In the genomic region with DNA sequence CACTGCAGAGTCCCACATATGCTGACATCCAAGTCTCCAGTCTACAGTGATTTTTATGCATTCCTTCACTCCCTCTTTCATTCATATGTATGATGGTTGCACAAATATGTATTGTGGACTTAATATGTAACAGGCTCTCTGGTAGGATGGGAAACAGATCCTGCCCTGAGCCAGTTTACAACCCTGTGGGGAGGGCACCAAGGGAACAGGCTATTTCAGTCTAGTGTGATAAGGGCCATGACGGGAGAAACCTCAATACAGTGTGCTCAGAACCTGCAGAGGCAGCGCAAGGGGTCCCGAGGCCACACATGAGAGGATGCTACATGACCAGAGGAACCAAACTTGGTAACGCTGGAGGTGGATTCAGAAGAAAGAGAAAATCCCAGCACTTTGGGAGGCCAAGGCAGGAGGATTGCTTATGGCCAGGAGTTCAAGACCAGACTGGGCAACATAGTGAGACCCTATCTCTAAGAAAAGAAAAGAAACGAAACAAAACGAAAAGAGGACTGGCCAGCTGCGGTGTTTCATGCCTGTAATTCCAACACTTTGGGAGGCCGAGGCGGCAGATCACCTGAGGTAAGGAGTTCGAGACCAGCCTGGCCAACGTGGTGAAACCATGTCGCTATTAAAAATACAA, we compare ENCODE assay signal across 17 cellular contexts.
DNase-seq lines count a peak whose midpoint lies in the region; ATAC-seq and TF ChIP-seq lines count a peak whose summit lies in the region.
"Had no signal": no experiment of that assay in that cellular context is flagged by ENCODE, and none has a peak within 500 bp of the region (broad histone marks: within the 10 kb centered on the region; RNA-seq: fewer than 3 reads in every experiment).

No MANE protein-coding gene starts in this region.

- H3K27ac ChIP-seq in sigmoid colon = no peak overlapping the region
- H3K27ac ChIP-seq: 22Rv1, A549 had no signal

- peak; percentile 48 for ATAC-seq in Right ventricle myocardium inferior
- no peak for ATAC-seq in left cardiac atrium
- ATAC-seq in left ventricle myocardium superior = peak; percentile 75
- ATAC-seq in WTC11 = no peak
- ATAC-seq: A549 had no signal

- DNase-seq in Right ventricle myocardium inferior (ENCODE audit: missing footprints) = no peak
- DNase-seq in left cardiac atrium = no peak
- DNase-seq in left ventricle myocardium superior = no peak
- no peak for DNase-seq in cardiac septum (ENCODE audit: low spot score)
- DNase-seq in WTC11 (ENCODE audit: low spot score) = no peak
- DNase-seq in sigmoid colon = peak; percentile 21
- no peak for DNase-seq in activated CD8-positive, alpha-beta memory T cell treated with anti-CD3 and anti-CD28 coated beads for 24 hours
- DNase-seq in NCI-H2171 treated with DMSO at 0.1 percent for 48 hours (lab: John Stamatoyannopoulos, UW) = no peak
- DNase-seq: AML-193; CD4-positive, alpha-beta memory T cell; DMS79 treated with DMSO at 0.1 percent for 48 hours; GF-D8; GOT3; H7 had no signal

- no peaks in the 10 kb centered on the region for H3K4me1 ChIP-seq in sigmoid colon
- H3K4me1 ChIP-seq: A549 had no signal

- no peak for TF ChIP-seq POLR2A in sigmoid colon (IDR thresholded peaks at IDR 0.05)

- peaks cover 7% of the 10 kb centered on the region for H3K4me1 Mint-ChIP-seq in WTC11

- no peaks in the 10 kb centered on the region for H3K27me3 ChIP-seq in sigmoid colon

- no peaks in the 10 kb centered on the region for H3K9me3 ChIP-seq in sigmoid colon
- H3K9me3 ChIP-seq: A549 had no signal

- H3K4me3 ChIP-seq in sigmoid colon = no peak overlapping the region
- H3K4me3 ChIP-seq: A549 had no signal

- H3K4me3 Mint-ChIP-seq in WTC11 = no peak overlapping the region
- H3K4me3 Mint-ChIP-seq: CD4-positive, alpha-beta memory T cell had no signal

- CTCF ChIA-PET in WTC11 (lab: Charles Lee) = no interaction called here

- H3K36me3 ChIP-seq in sigmoid colon = no peaks in the 10 kb centered on the region

- TF ChIP-seq EP300 in sigmoid colon (IDR thresholded peaks at IDR 0.05) = no peak

- intact Hi-C loops in Right ventricle myocardium inferior (cut with DNase I) (no loop called here), left cardiac atrium (cut with DNase I) (no loop called here), left ventricle myocardium superior (cut with micrococcal nuclease) (no loop called here), cardiac septum (cut with DNase I) (no loop called here), sigmoid colon (cut with DNase I) (no loop called here)

- H3K27me3 Mint-ChIP-seq in WTC11 (ENCODE audit: low read depth) = no peaks in the 10 kb centered on the region

- POLR2A ChIA-PET in WTC11 (lab: Charles Lee) = interaction anchor here (0.6 kb wide), 1 partner anchor 65 kb away, joined by 3 read pairs; no protein-coding TSS in a partner anchor

- peaks cover 4% of the 10 kb centered on the region; the same call in 1 of the 2 replicates for H3K36me3 Mint-ChIP-seq in WTC11
- H3K36me3 Mint-ChIP-seq: CD14-positive monocyte; CD4-positive, alpha-beta memory T cell had no signal

- no peaks in the 10 kb centered on the region for H3K9me3 Mint-ChIP-seq in WTC11
- H3K9me3 Mint-ChIP-seq: CD14-positive monocyte; CD4-positive, alpha-beta memory T cell had no signal

- WGBS in sigmoid colon, 2 donors = 94 to 95% methylated on average over 12 of the region's 12 CpGs

- no peak for TF ChIP-seq CTCF in WTC11 (IDR thresholded peaks at IDR 0.05)
- no peak for TF ChIP-seq CTCF in sigmoid colon (IDR thresholded peaks at IDR 0.05)

- H3K27ac Mint-ChIP-seq in WTC11 = no peak overlapping the region
- H3K27ac Mint-ChIP-seq: CD14-positive monocyte; CD4-positive, alpha-beta memory T cell had no signal

TF ChIP-seq in WTC11, 78 proteins besides CTCF, POLR2A, EP300 and RAD21:
- TF ChIP-seq ZNF121 (CRISPR knock-in tag; IDR thresholded peaks at IDR 0.05) = peak; percentile 95
- no peak for TF ChIP-seq JUN (CRISPR knock-in tag; IDR thresholded peaks at IDR 0.05)
- TF ChIP-seq, protein P1, sequence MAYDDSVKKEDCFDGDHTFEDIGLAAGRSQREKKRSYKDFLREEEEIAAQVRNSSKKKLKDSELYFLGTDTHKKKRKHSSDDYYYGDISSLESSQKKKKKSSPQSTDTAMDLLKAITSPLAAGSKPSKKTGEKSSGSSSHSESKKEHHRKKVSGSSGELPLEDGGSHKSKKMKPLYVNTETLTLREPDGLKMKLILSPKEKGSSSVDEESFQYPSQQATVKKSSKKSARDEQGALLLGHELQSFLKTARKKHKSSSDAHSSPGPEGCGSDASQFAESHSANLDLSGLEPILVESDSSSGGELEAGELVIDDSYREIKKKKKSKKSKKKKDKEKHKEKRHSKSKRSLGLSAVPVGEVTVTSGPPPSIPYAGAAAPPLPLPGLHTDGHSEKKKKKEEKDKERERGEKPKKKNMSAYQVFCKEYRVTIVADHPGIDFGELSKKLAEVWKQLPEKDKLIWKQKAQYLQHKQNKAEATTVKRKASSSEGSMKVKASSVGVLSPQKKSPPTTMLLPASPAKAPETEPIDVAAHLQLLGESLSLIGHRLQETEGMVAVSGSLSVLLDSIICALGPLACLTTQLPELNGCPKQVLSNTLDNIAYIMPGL (CRISPR knock-in tag; IDR thresholded peaks at IDR 0.05) = no peak
- no peak for TF ChIP-seq TEAD4 (CRISPR knock-in tag; IDR thresholded peaks at IDR 0.05)
TF ChIP-seq in WTC11: peak in this region for 1.

Comparison
In these comparisons a context has a peak if more than half of its experiments do, and no peak if none do; other contexts are left out.
1. ATAC-seq: peak in Right ventricle myocardium inferior (single experiment) and left ventricle myocardium superior (single experiment); none in left cardiac atrium (0 of 2) and WTC11 (single experiment).